ENCODE assay signal across 1 cellular context in the genomic region with DNA sequence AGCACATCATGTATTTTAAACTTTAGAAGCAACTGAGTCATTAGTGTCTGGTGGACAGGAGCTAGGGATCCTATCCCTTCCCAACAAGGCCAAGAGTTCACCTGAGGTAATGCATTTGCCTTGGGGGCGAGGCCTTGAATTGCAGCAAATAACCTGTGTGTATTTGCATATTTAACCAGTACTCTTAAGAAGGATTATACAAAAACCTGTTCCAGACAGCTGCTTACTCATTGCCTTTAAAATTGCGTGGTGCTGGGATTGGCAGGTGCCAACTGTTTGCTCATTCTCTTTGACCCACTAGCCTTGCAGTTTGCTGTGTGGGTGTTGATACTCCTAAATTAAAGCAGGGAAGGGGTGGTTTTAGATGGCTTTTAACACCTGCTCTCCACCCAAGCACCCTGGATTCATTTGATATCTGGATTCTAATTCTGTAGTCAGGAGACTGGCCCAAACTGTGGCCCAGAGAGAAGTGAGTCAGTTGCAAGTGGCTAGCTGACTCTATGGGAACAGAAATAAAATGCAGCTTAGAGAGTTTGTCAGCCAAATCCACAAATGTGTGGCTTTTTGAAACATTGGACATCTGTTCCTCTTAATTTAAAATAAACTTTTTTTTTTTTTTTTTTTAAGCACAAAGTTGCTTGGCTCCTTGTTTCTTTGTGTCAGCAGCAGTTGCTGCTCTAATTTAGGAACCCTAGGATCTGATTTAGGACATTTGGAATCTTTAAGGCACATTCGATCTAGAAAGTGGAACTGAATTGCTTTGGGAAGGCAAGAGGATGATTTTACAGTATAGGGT.
TF ChIP-seq lines count a peak whose summit lies in the region.

No MANE protein-coding gene starts in this region.

TF ChIP-seq in A549, 52 proteins besides CTCF, POLR2A, EP300 and RAD21 (continued from another document):
- TF ChIP-seq HDAC2 (IDR thresholded peaks at IDR 0.05) (no peak), MAFK (IDR thresholded peaks at IDR 0.05; ENCODE audit: partially characterized antibody) (peak; percentile 89), ATOH8 (CRISPR knock-in tag; IDR thresholded peaks at IDR 0.05; ENCODE audit: low read depth) (peak; percentile 84), JUN (IDR thresholded peaks at IDR 0.05) (peak; percentile 5 to 6; a peak in 3 of 5 replicates)
